In the genomic region with DNA sequence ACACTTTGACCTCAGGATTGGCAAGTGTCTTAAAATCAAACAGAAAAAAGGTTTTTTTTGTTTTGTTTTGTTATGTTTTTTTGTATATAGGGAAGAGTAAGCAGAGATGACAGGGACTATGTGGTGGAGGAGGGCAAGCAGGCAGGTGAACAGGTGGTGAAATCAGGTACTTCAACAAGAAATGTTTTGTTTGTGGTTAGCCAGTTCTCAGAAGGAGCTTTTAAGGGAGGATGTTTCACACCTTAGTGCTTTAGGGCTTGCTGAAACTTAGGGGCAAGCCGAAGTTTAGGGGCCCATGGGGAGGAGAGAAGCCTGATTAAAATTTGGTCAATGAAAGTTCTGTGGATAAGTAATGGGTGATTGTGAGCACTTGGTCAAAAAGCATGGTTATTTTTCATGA, we compare ENCODE assay signal across 1 cellular context.
TF ChIP-seq lines count a peak whose summit lies in the region.

No MANE protein-coding gene starts in this region.

TF ChIP-seq in IMR-90, 13 proteins besides CTCF, POLR2A, EP300 and RAD21:
- TF ChIP-seq CHD1 (IDR thresholded peaks at IDR 0.05; ENCODE audit: low read depth, low read length) (no peak), CEBPB (IDR thresholded peaks at IDR 0.05; ENCODE audit: low read depth, low read length) (no peak), USF2 (IDR thresholded peaks at IDR 0.05; ENCODE audit: low read depth, low read length) (no peak), NFE2L2 (IDR thresholded peaks at IDR 0.05; ENCODE audit: low read depth, low read length) (no peak), BHLHE40 (IDR thresholded peaks at IDR 0.05; ENCODE audit: low read depth, low read length) (no peak), RCOR1 (IDR thresholded peaks at IDR 0.05; ENCODE audit: insufficient replicate concordance, low read length) (no peak), ELK1 (IDR thresholded peaks at IDR 0.05; ENCODE audit: borderline replicate concordance, low read depth, low read length) (no peak), FOS (IDR thresholded peaks at IDR 0.05; ENCODE audit: low read depth, low read length) (no peak), MAZ (IDR thresholded peaks at IDR 0.05; ENCODE audit: borderline replicate concordance, low read depth, low read length) (no peak), MXI1 (IDR thresholded peaks at IDR 0.05; ENCODE audit: borderline replicate concordance, low read depth, low read length) (no peak), RFX5 (IDR thresholded peaks at IDR 0.05; ENCODE audit: low read depth, low read length) (no peak), MAFK (IDR thresholded peaks at IDR 0.05; ENCODE audit: low read depth, low read length) (no peak), SMC3 (IDR thresholded peaks at IDR 0.05; ENCODE audit: low read depth, low read length) (no peak)
